In genomic region chr14:72404106-72404774, GRCh38 we compare ENCODE assay signal across 27 cellular contexts.
"Had no signal": no experiment of that assay in that cellular context is flagged by ENCODE, and none has a peak within 500 bp of the region (broad histone marks: within the 10 kb centered on the region; RNA-seq: fewer than 3 reads in every experiment).

No MANE protein-coding gene starts in this region.

- H3K4me1 ChIP-seq: gastrocnemius medialis, parathyroid adenoma, right atrium auricular region, tibial nerve, upper lobe of right lung, uterus had no signal

- H3K4me1 Mint-ChIP-seq: neural progenitor cell had no signal

- H3K9ac ChIP-seq: neural progenitor cell, parathyroid adenoma had no signal

- H3K9me3 ChIP-seq: mucosa of descending colon, right atrium auricular region, thoracic aorta, upper lobe of right lung, uterus had no signal

- H3K9me3 Mint-ChIP-seq: effector memory CD8-positive, alpha-beta T cell; natural killer cell treated with Interleukin-12 subunit alpha and Interleukin-12 subunit beta and Interleukin-15 and Interleukin-18, amount 100 ng/mL, for 72 hours had no signal

- H3K4me3 Mint-ChIP-seq: effector memory CD8-positive, alpha-beta T cell; mesothelial cell of epicardium; naive B cell; natural killer cell treated with Interleukin-12 subunit alpha and Interleukin-12 subunit beta and Interleukin-15 and Interleukin-18, amount 100 ng/mL, for 72 hours; neural progenitor cell had no signal

- H3K36me3 ChIP-seq: gastrocnemius medialis, neural progenitor cell, right atrium auricular region, thoracic aorta, tibial nerve, upper lobe of right lung, uterus had no signal

- H3K4me3 ChIP-seq: coronary artery, gastrocnemius medialis, lung, mucosa of descending colon, neural progenitor cell, right atrium auricular region, smooth muscle cell, thoracic aorta, tibial nerve, upper lobe of right lung, uterus had no signal

- H3K27me3 ChIP-seq: gastrocnemius medialis, neural progenitor cell, right atrium auricular region, tibial nerve, upper lobe of right lung, uterus had no signal

- ATAC-seq: effector memory CD8-positive, alpha-beta T cell; gastrocnemius medialis; mucosa of descending colon; natural killer cell treated with Interleukin-12 subunit alpha and Interleukin-12 subunit beta and Interleukin-15 and Interleukin-18, amount 100 ng/mL, for 72 hours; sciatic nerve; upper lobe of right lung had no signal

- H2AFZ ChIP-seq: neural progenitor cell, parathyroid adenoma had no signal

- DNase-seq: effector memory CD8-positive, alpha-beta T cell; foreskin fibroblast; gastrocnemius medialis; head of caudate nucleus; mesenchymal stem cell; mucosa of descending colon; naive B cell; stimulated activated CD4-positive, alpha-beta T cell treated with anti-CD3 and anti-CD28 coated beads, Interleukin-12 subunit alpha, Interleukin-12 subunit beta, amount 100 ng/mL, for 4 hours; stimulated activated CD4-positive, alpha-beta T cell treated with anti-CD3 and anti-CD28 coated beads, Interleukin-1b, Interleukin-23, amount 100 ng/mL, for 48 hours; stimulated activated CD4-positive, alpha-beta T cell treated with anti-CD3 and anti-CD28 coated beads, Interleukin-4, amount 100 ng/mL, for 1 hour; stimulated activated CD8-positive, alpha-beta memory T cell treated with anti-CD3 and anti-CD28 coated beads, Interleukin-4, amount 100 ng/mL, for 48 hours; stimulated activated naive CD4-positive, alpha-beta T cell; substantia nigra; upper lobe of right lung; uterus had no signal

- H3K27ac Mint-ChIP-seq: effector memory CD8-positive, alpha-beta T cell; mesothelial cell of epicardium; natural killer cell treated with Interleukin-12 subunit alpha and Interleukin-12 subunit beta and Interleukin-15 and Interleukin-18, amount 100 ng/mL, for 72 hours; neural progenitor cell; progenitor cell of endocrine pancreas had no signal

- H3K4me2 ChIP-seq: neural progenitor cell, smooth muscle cell had no signal

- H3K27ac ChIP-seq: coronary artery, gastrocnemius medialis, neural progenitor cell, parathyroid adenoma, right atrium auricular region, thoracic aorta, tibial nerve, upper lobe of right lung, uterus had no signal

- H3K79me2 ChIP-seq: parathyroid adenoma had no signal
